In the genomic region with DNA sequence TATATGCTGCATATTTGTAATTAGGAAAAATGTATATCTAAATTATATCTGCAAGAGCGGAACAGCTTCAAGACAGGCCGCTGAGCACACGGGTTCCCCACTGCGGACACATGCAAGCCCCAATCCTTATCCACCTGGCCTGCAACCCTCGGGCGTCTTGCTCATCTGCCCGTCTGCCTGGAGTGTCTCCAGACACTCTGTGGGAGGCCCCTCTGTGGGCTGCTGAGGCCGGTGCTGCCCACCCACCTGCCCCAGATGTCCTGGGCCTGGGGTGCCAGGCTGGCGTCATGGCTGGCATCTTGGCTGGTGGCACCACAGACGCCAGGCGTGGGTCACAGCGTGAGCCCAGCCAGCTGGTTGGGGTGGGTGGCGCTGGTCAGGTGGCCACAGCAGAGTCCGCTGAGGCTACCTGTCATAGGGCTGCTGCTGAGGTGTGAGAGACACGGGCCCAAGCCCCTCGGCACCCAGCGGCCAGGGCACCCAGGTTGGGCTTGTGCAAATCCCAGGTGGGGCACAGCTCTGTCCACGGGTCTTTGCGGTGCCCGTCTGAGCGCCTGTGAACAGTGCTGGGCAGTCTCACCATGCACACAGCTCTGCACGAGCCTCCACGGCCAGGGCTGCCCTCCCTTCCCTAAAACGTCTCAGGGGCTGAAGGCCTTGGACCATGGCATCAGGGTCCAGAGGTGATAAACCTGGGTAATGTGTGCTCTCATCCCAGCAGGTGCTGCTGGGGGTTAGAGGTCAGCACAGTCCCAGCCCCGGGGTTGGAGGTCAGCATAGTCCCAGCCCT, we compare ENCODE assay signal across 1 cellular context.
TF ChIP-seq lines count a peak whose summit lies in the region.

No MANE protein-coding gene starts in this region.

TF ChIP-seq in HepG2, 621 proteins besides CTCF, POLR2A, EP300 and RAD21:
- 0 out of 2 replicates have a peak, but pooled peaks have one; percentile 27 for TF ChIP-seq HNF4A (CRISPR knock-in tag; IDR thresholded peaks at IDR 0.05)
